26 cellular contexts compared by ENCODE assay signal in the genomic region with DNA sequence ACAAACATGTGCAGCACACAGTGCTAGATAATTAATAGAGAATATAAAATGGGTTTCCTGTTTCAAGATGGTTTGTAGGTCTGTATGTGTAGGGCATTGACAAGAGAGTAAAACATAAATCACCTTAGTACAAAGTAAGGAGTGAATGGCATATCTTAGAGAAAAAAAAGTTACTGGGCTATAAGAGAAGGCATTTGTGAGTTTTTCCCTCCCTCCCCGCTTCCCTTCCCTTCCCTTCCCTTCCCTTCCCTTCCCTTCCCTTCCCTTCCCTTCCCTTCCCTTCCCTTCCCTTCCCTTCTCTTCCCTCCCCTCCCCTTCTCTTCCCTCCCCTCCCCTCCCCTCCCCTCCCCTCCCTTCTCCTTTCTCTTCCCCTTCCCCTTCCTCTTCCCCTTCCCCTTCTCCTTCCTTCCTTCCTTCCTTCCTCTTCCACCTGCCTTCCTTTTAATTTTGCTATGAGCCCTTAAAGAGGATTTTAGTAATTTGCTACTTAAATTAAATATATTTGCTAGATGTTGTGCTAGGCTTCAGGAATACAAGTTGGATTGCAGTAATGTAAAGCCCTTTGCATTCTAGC.
"Had no signal": no experiment of that assay in that cellular context is flagged by ENCODE, and none has a peak within 500 bp of the region (broad histone marks: within the 10 kb centered on the region; RNA-seq: fewer than 3 reads in every experiment).

No MANE protein-coding gene starts in this region.

- H3K4me3 ChIP-seq: esophagus squamous epithelium, gastrocnemius medialis, heart right ventricle, left lung, lower lobe of right lung had no signal

- ATAC-seq: effector memory CD8-positive, alpha-beta T cell; esophagus mucosa; gastrocnemius medialis; heart right ventricle; left cardiac atrium; left lung; left ventricle myocardium superior; lower lobe of right lung had no signal

- H3K4me3 Mint-ChIP-seq: dendritic cell treated with granulocyte-macrophage colony-stimulating factor and Interleukin-4, amounts not matched to agents 40 ng/mL and 50 ng/mL, for 4 days; effector memory CD8-positive, alpha-beta T cell; endodermal cell had no signal

- FAIRE-seq: colon, endometrium, islet of Langerhans, keratinocyte had no signal

- H3K27me3 Mint-ChIP-seq: dendritic cell treated with granulocyte-macrophage colony-stimulating factor and Interleukin-4, amounts not matched to agents 40 ng/mL and 50 ng/mL, for 4 days; effector memory CD8-positive, alpha-beta T cell had no signal

- DNase-seq: cortex of kidney; effector CD8-positive, alpha-beta T cell; effector memory CD8-positive, alpha-beta T cell; endodermal cell; erythroblast; esophagus squamous epithelium; foreskin fibroblast; foreskin melanocyte; gastrocnemius medialis; glutamatergic neuron; head of caudate nucleus; heart right ventricle; hippocampal formation; left cardiac atrium; left lung; left ventricle myocardium superior; lower lobe of right lung; mesendoderm; midbrain had no signal

- H3K4me1 Mint-ChIP-seq: endodermal cell had no signal

- H3K9me3 ChIP-seq: esophagus squamous epithelium, gastrocnemius medialis, heart right ventricle, left lung, lower lobe of right lung had no signal

- H3K27me3 ChIP-seq: esophagus squamous epithelium, gastrocnemius medialis, heart right ventricle, left lung had no signal

- H3K9me3 Mint-ChIP-seq: dendritic cell treated with granulocyte-macrophage colony-stimulating factor and Interleukin-4, amounts not matched to agents 40 ng/mL and 50 ng/mL, for 4 days; effector memory CD8-positive, alpha-beta T cell; endodermal cell had no signal

- H3K4me1 ChIP-seq: esophagus squamous epithelium, gastrocnemius medialis, heart right ventricle, left lung, lower lobe of right lung had no signal

- H3K27ac Mint-ChIP-seq: dendritic cell treated with granulocyte-macrophage colony-stimulating factor and Interleukin-4, amounts not matched to agents 40 ng/mL and 50 ng/mL, for 4 days; effector memory CD8-positive, alpha-beta T cell; endodermal cell had no signal

- H3K27ac ChIP-seq: epithelial cell of prostate, esophagus squamous epithelium, gastrocnemius medialis, heart right ventricle, left lung, lower lobe of right lung had no signal
